14 cellular contexts compared by ENCODE assay signal in genomic region chr1:86356247-86356646, GRCh38. TPM values are rescaled to one million over a fixed set of nuclear protein-coding genes. Genes with fewer than 3 reads are reported as not detected.
DNase-seq lines count a peak whose midpoint lies in the region; ATAC-seq and TF ChIP-seq lines count a peak whose summit lies in the region.
"Had no signal": no experiment of that assay in that cellular context is flagged by ENCODE, and none has a peak within 500 bp of the region (broad histone marks: within the 10 kb centered on the region; RNA-seq: fewer than 3 reads in every experiment).

No MANE protein-coding gene starts in this region.

- H3K27ac ChIP-seq in VCaP (no peak overlapping the region), lower lobe of right lung (no peak overlapping the region)
- H3K27ac ChIP-seq: ascending aorta had no signal

- H3K36me3 Mint-ChIP-seq in HFFc6 (ENCODE audit: low read depth) = peaks cover 15% of the 10 kb centered on the region
- peaks cover 39% of the 10 kb centered on the region for H3K36me3 Mint-ChIP-seq in activated CD4-positive, alpha-beta T cell treated with anti-CD3 and anti-CD28 coated beads, Interleukin-2, amount 10 ng/mL, durations not matched to agents 7 days and 5 days (ENCODE audit: low read depth)

- no peaks in the 10 kb centered on the region for H3K4me1 ChIP-seq in lower lobe of right lung
- H3K4me1 ChIP-seq: ascending aorta had no signal

- TF ChIP-seq CTCF in HFFc6 (IDR thresholded peaks at IDR 0.05) (peak; percentile 25; the same call in 1 of the 2 replicates), VCaP (conservative IDR thresholded peaks at IDR 0.05) (peak; percentile 27; the same call in 1 of the 2 replicates), lower lobe of right lung (IDR thresholded peaks at IDR 0.05) (no peak)

- no peak overlapping the region for H3K4me3 ChIP-seq in lower lobe of right lung
- H3K4me3 ChIP-seq: ascending aorta had no signal

- no peaks in the 10 kb centered on the region for H3K27me3 Mint-ChIP-seq in HFFc6 (ENCODE audit: insufficient read depth)
- no peaks in the 10 kb centered on the region for H3K27me3 Mint-ChIP-seq in activated CD4-positive, alpha-beta T cell treated with anti-CD3 and anti-CD28 coated beads, Interleukin-2, amount 10 ng/mL, durations not matched to agents 7 days and 5 days
- H3K27me3 Mint-ChIP-seq: activated B cell treated with CpG ODN at 0.5 μM for 24 hours; activated T-cell treated with anti-CD3 and anti-CD28 coated beads, Interleukin-2, amount 50 U/mL, for 24 hours had no signal

- no peaks in the 10 kb centered on the region for H3K9me3 Mint-ChIP-seq in HFFc6
- H3K9me3 Mint-ChIP-seq in activated CD4-positive, alpha-beta T cell treated with anti-CD3 and anti-CD28 coated beads, Interleukin-2, amount 10 ng/mL, durations not matched to agents 7 days and 5 days = no peaks in the 10 kb centered on the region
- H3K9me3 Mint-ChIP-seq: neural crest cell had no signal

- ATAC-seq in lower lobe of right lung (no peak), GM18502 (IDR thresholded peaks at IDR 0.05; ENCODE audit: poor library complexity, unreplicated experiment) (no peak)

- peaks cover 12% of the 10 kb centered on the region for H3K4me1 Mint-ChIP-seq in HFFc6 (ENCODE audit: low read depth)
- no peaks in the 10 kb centered on the region for H3K4me1 Mint-ChIP-seq in activated CD4-positive, alpha-beta T cell treated with anti-CD3 and anti-CD28 coated beads, Interleukin-2, amount 10 ng/mL, durations not matched to agents 7 days and 5 days
- H3K4me1 Mint-ChIP-seq: activated B cell treated with CpG ODN at 0.5 μM for 24 hours, neural crest cell had no signal

- intact Hi-C loops in lower lobe of right lung (cut with DNase I) = no loop called here

- peaks cover 51% of the 10 kb centered on the region for H3K36me3 ChIP-seq in lower lobe of right lung

- H3K27ac Mint-ChIP-seq in HFFc6 = no peak overlapping the region
- H3K27ac Mint-ChIP-seq in activated CD4-positive, alpha-beta T cell treated with anti-CD3 and anti-CD28 coated beads, Interleukin-2, amount 10 ng/mL, durations not matched to agents 7 days and 5 days = no peak overlapping the region
- H3K27ac Mint-ChIP-seq: activated B cell treated with CpG ODN at 0.5 μM for 24 hours; activated T-cell treated with anti-CD3 and anti-CD28 coated beads, Interleukin-2, amount 50 U/mL, for 24 hours had no signal

- POLR2A ChIA-PET in activated CD4-positive, alpha-beta T cell treated with anti-CD3 and anti-CD28 coated beads, Interleukin-2, amount 10 ng/mL, durations not matched to agents 7 days and 5 days (lab: Charles Lee) = no interaction called here

- no peak overlapping the region for H3K4me3 Mint-ChIP-seq in HFFc6
- H3K4me3 Mint-ChIP-seq in activated CD4-positive, alpha-beta T cell treated with anti-CD3 and anti-CD28 coated beads, Interleukin-2, amount 10 ng/mL, durations not matched to agents 7 days and 5 days = no peak overlapping the region
- H3K4me3 Mint-ChIP-seq: activated B cell treated with CpG ODN at 0.5 μM for 24 hours; activated T-cell treated with anti-CD3 and anti-CD28 coated beads, Interleukin-2, amount 50 U/mL, for 24 hours; neural crest cell had no signal

- DNase-seq in D341Med (ENCODE audit: low spot score) (peak; percentile 23), HFFc6 (no peak), lower lobe of right lung (peak; percentile 39), cerebellar nuclear complex (lab: John Stamatoyannopoulos, UW) (no peak)
- DNase-seq in activated CD4-positive, alpha-beta T cell treated with anti-CD3 and anti-CD28 coated beads, Interleukin-2, amount 10 ng/mL, durations not matched to agents 7 days and 5 days = no peak
- DNase-seq: activated B cell treated with CpG ODN at 0.5 μM for 24 hours; activated T-cell treated with anti-CD3 and anti-CD28 coated beads, Interleukin-2, amount 50 U/mL, for 24 hours; DMS79 treated with DMSO at 0.1 percent for 48 hours; NCI-H2029; stimulated activated CD4-positive, alpha-beta T cell treated with anti-CD3 and anti-CD28 coated beads, Interleukin-15, amount 100 ng/mL, for 24 hours had no signal

- H3K9me3 ChIP-seq in lower lobe of right lung = no peaks in the 10 kb centered on the region
- H3K9me3 ChIP-seq: ascending aorta had no signal

- no peaks in the 10 kb centered on the region for H3K27me3 ChIP-seq in lower lobe of right lung (ENCODE audit: low read depth)
- H3K27me3 ChIP-seq: ascending aorta had no signal

- CTCF ChIA-PET in activated CD4-positive, alpha-beta T cell treated with anti-CD3 and anti-CD28 coated beads, Interleukin-2, amount 10 ng/mL, durations not matched to agents 7 days and 5 days (lab: Charles Lee) = no interaction called here

RNA-seq across cellular contexts. Expression of gene ODF2L, which starts 39.9 kb away (rescaled TPM):
- 10 to 100 TPM; 19.6 to 25.6 (median 21.0) TPM for total RNA-seq in HFFc6 (2021; fragmentation: NEBNext Ultra II Directional; extraction: Animal tissue kit (Norgen Biotek cat#: 25700))
- total RNA-seq in lower lobe of right lung = 46.6 TPM
- 10 to 100 TPM; 46.3 to 49.2 TPM for total RNA-seq in activated CD4-positive, alpha-beta T cell treated with anti-CD3 and anti-CD28 coated beads, Interleukin-2, amount 10 ng/mL, durations not matched to agents 7 days and 5 days

Comparison
In these comparisons a context has a peak if more than half of its experiments do, and no peak if none do; other contexts are left out.
1. DNase-seq: peak in D341Med (single experiment) and lower lobe of right lung (single experiment); none in HFFc6 (single experiment), activated CD4-positive, alpha-beta T cell treated with anti-CD3 and anti-CD28 coated beads, Interleukin-2, amount 10 ng/mL, durations not matched to agents 7 days and 5 days (single experiment) and cerebellar nuclear complex (0 of 2).